In genomic region chr4:140861359-140862181, GRCh38 we compare ENCODE assay signal across 8 cellular contexts.
DNase-seq lines count a peak whose midpoint lies in the region; ATAC-seq and TF ChIP-seq lines count a peak whose summit lies in the region.

No MANE protein-coding gene starts in this region.

- TF ChIP-seq CTCF in GM20000 (IDR thresholded peaks at IDR 0.05; ENCODE audit: extremely low read depth, missing control alignments) (peak; percentile 78), Panc1 (IDR thresholded peaks at IDR 0.05) (peak; percentile 65), ascending aorta (IDR thresholded peaks at IDR 0.05) (peak; percentile 63 to 82 (median 68)), right atrium auricular region (IDR thresholded peaks at IDR 0.05) (peak; percentile 55 to 81), retinal pigment epithelial cell (conservative IDR thresholded peaks at IDR 0.05; ENCODE audit: low read depth, low read length) (peak; percentile 74)

- H3K27ac ChIP-seq in Panc1 (ENCODE audit: low read length) (no peak overlapping the region), ascending aorta (no peak overlapping the region), right atrium auricular region (no peak overlapping the region)

- no peaks in the 10 kb centered on the region for H3K9me3 ChIP-seq in Panc1 (ENCODE audit: control insufficient read depth, insufficient read depth, low read depth, low read length)
- no peaks in the 10 kb centered on the region for H3K9me3 ChIP-seq in ascending aorta
- H3K9me3 ChIP-seq in right atrium auricular region = no peaks in the 10 kb centered on the region

- in situ Hi-C loops in Panc1 (cut with HindIII; ENCODE audit: low pct_unique_long_range_greater_than_20kb, low sequenced_read_pairs) = no loop called here

- DNase-seq in DMS 273 (lab: John Stamatoyannopoulos, UW; ENCODE audit: unreplicated experiment) (peak; percentile 84), GM20000 (ENCODE audit: low spot score) (peak; percentile 46), Panc1 (ENCODE audit: low read depth, low spot score) (peak; percentile 53), ascending aorta (ENCODE audit: low spot score in 2 of 2) (peak in 1 of 2 donors; percentile 88), right atrium auricular region (ENCODE audit: low spot score) (peak; percentile 65), retinal pigment epithelial cell (ENCODE audit: low read depth) (peak; percentile 69), GM19238 (ENCODE audit: insufficient read length, low spot score) (no peak)
- DNase-seq in Jurkat, Clone E6-1 (ENCODE audit: low read depth, low spot score) = peak; percentile 86

- BruUV-seq in Panc1 (replicated peaks; lab: Mats Ljungman, UMichigan) = no TSS peak

- H3K27me3 ChIP-seq in Panc1 (ENCODE audit: control insufficient read depth, insufficient read depth, low read length) (no peaks in the 10 kb centered on the region; the same call in 1 of the 2 replicates), ascending aorta (no peaks in the 10 kb centered on the region), right atrium auricular region (no peaks in the 10 kb centered on the region)

- CTCF ChIA-PET in Panc1 (lab: Charles Lee) = no interaction called here

- POLR2A ChIA-PET in Panc1 (lab: Charles Lee) = no interaction called here

- no peaks in the 10 kb centered on the region for H3K36me3 ChIP-seq in Panc1 (ENCODE audit: control insufficient read depth, insufficient read depth, low read length)
- no peaks in the 10 kb centered on the region for H3K36me3 ChIP-seq in ascending aorta
- no peaks in the 10 kb centered on the region for H3K36me3 ChIP-seq in right atrium auricular region

- ATAC-seq in Panc1 = peak; percentile 70

- intact Hi-C loops in Panc1 (cut with micrococcal nuclease; ENCODE audit: unreplicated experiment) (loop anchor here (1.0 to 2.0 kb wide), 2 partner anchors 23 to 271 kb away; partner anchors contain the start of gene RNF150), ascending aorta (cut with DNase I) (loop anchor here (1.0 to 5.0 kb wide), 3 partner anchors 136 to 361 kb away; partner anchors contain the start of genes RNF150 and ZNF330)

- no peaks in the 10 kb centered on the region for H3K4me1 ChIP-seq in Panc1 (ENCODE audit: control insufficient read depth, insufficient read depth, low read length)
- no peaks in the 10 kb centered on the region for H3K4me1 ChIP-seq in ascending aorta
- peaks cover 0 to 9% of the 10 kb centered on the region in 2 donors for H3K4me1 ChIP-seq in right atrium auricular region

- H3K4me3 ChIP-seq in Jurkat, Clone E6-1 (ENCODE audit: low read length) = no peak overlapping the region
- H3K4me3 ChIP-seq in Panc1 (ENCODE audit: low read depth in 2 of 2, low read length in 2 of 2) = no peak overlapping the region
- H3K4me3 ChIP-seq in ascending aorta = no peak overlapping the region
- H3K4me3 ChIP-seq in right atrium auricular region = no peak overlapping the region
- no peak overlapping the region for H3K4me3 ChIP-seq in retinal pigment epithelial cell (ENCODE audit: low read length)
